8 cellular contexts compared by ENCODE assay signal in genomic region chr3:75435779-75436376, GRCh38.
DNase-seq lines count a peak whose midpoint lies in the region; ATAC-seq and TF ChIP-seq lines count a peak whose summit lies in the region.
"Not testable (repeated sequence)": the region's sequence is repeated elsewhere in the genome, so short reads cannot be mapped to it uniquely, and the experiment has no call there.

No MANE protein-coding gene starts in this region.

- not testable (repeated sequence) for H3K9me3 Mint-ChIP-seq in T-helper 2 cell treated with Interferon-gamma antibody and Interleukin-4, amounts not matched to agents 5 μg/mL and 100 μg/mL, for 36 hours; nephron progenitor cell

- not testable (repeated sequence) for H3K36me3 Mint-ChIP-seq in T-helper 2 cell treated with Interferon-gamma antibody and Interleukin-4, amounts not matched to agents 5 μg/mL and 100 μg/mL, for 36 hours (ENCODE audit: low read depth)
- peaks cover 18% of the 10 kb centered on the region for H3K36me3 Mint-ChIP-seq in nephron progenitor cell (ENCODE audit: low read depth)

- peak overlapping the region; percentile 100 for H3K27ac Mint-ChIP-seq in T-helper 2 cell treated with Interferon-gamma antibody and Interleukin-4, amounts not matched to agents 5 μg/mL and 100 μg/mL, for 36 hours
- H3K27ac Mint-ChIP-seq in nephron progenitor cell: peak overlapping the region; percentile 84

- H3K27me3 ChIP-seq in mammary epithelial cell (ENCODE audit: insufficient read depth, low read length); tibial artery: not testable (repeated sequence)

- H3K79me2 ChIP-seq in mammary epithelial cell (ENCODE audit: insufficient read depth, low read length): not testable (repeated sequence)

- in situ Hi-C loops in mammary epithelial cell (cut with MboI; ENCODE audit: low sequenced_read_pairs in 2 of 2): not testable (repeated sequence)

- 0% methylated on average over 2 of the region's 38 CpGs for WGBS in mammary epithelial cell (ENCODE audit: low coverage, missing lambda C conversion rate)

- H3K4me3 ChIP-seq in mammary epithelial cell (replicated peaks in 1 of 3; ENCODE audit: insufficient read depth in 1 of 3, low read depth in 2 of 3, low read length in 3 of 3) (peak overlapping the region; percentile 44 to 58 (median 51)), tibial artery (peak overlapping the region; percentile 75 to 91)

- H3K27me3 Mint-ChIP-seq in T-helper 2 cell treated with Interferon-gamma antibody and Interleukin-4, amounts not matched to agents 5 μg/mL and 100 μg/mL, for 36 hours (ENCODE audit: low read depth); nephron progenitor cell (ENCODE audit: low read depth, poor library complexity): not testable (repeated sequence)

- H3K4me2 ChIP-seq in mammary epithelial cell (ENCODE audit: insufficient read depth, low read depth, low read length): peak overlapping the region; percentile 65

- not testable (repeated sequence) for BruUV-seq in mammary epithelial cell (replicated peaks; lab: Mats Ljungman, UMichigan)

- H3K27ac ChIP-seq in mammary epithelial cell (ENCODE audit: insufficient read depth, low read depth, low read length) (peak overlapping the region; percentile 18), tibial artery (peak overlapping the region; percentile 91 to 93)

- CTCF ChIA-PET in mammary epithelial cell (lab: Charles Lee; ENCODE audit: low non-redundant PET): interaction anchor here (0.6 to 0.7 kb wide), 2 partner anchors 609 to 1762 kb away, joined by 3 to 5 read pairs; no protein-coding TSS in a partner anchor

- TF ChIP-seq CTCF in mammary epithelial cell (conservative IDR thresholded peaks at IDR 0.05 in 1 of 2, IDR thresholded peaks at IDR 0.05 in 1 of 2; ENCODE audit: extremely low read depth in 1 of 2, insufficient read depth in 1 of 2, low read depth in 1 of 2, low read length in 2 of 2); nephron progenitor cell (IDR thresholded peaks at IDR 0.05); tibial artery (IDR thresholded peaks at IDR 0.05): not testable (repeated sequence)

- peak; percentile 47 for DNase-seq in DMS 273 treated with DMSO at 0.1 percent for 48 hours (lab: John Stamatoyannopoulos, UW)
- DNase-seq in NCI-H2227 (lab: John Stamatoyannopoulos, UW; ENCODE audit: unreplicated experiment): peak; percentile 90
- not testable (repeated sequence) for DNase-seq in T-helper 2 cell treated with Interferon-gamma antibody and Interleukin-4, amounts not matched to agents 5 μg/mL and 100 μg/mL, for 36 hours (ENCODE audit: low spot score); mammary epithelial cell; nephron progenitor cell; tibial artery
- DNase-seq in hepatic stellate cell (ENCODE audit: low spot score): peak; percentile 21

- H4K20me1 ChIP-seq in mammary epithelial cell (ENCODE audit: insufficient read depth, low read length): not testable (repeated sequence)

- H3K4me3 Mint-ChIP-seq in T-helper 2 cell treated with Interferon-gamma antibody and Interleukin-4, amounts not matched to agents 5 μg/mL and 100 μg/mL, for 36 hours: peak overlapping the region; percentile 100
- H3K4me3 Mint-ChIP-seq in nephron progenitor cell: peak overlapping the region; percentile 94

- H3K36me3 ChIP-seq in mammary epithelial cell (ENCODE audit: insufficient read depth, low read length); tibial artery: not testable (repeated sequence)

- H3K9ac ChIP-seq in mammary epithelial cell (ENCODE audit: insufficient read depth, low read length): not testable (repeated sequence)

- dilution Hi-C loops in mammary epithelial cell (cut with HindIII; ENCODE audit: low sequenced_read_pairs): not testable (repeated sequence)

- H3K4me1 ChIP-seq in mammary epithelial cell (ENCODE audit: insufficient read depth, low read length): not testable (repeated sequence)
- peaks cover 0 to 40% (median 35%) of the 10 kb centered on the region in 4 donors for H3K4me1 ChIP-seq in tibial artery

- intact Hi-C loops in mammary epithelial cell (cut with micrococcal nuclease); tibial artery (cut with DNase I; ENCODE audit: low total_unique reads): not testable (repeated sequence)

- H3K4me1 Mint-ChIP-seq in T-helper 2 cell treated with Interferon-gamma antibody and Interleukin-4, amounts not matched to agents 5 μg/mL and 100 μg/mL, for 36 hours (ENCODE audit: low read depth): not testable (repeated sequence)
- peaks cover 48% of the 10 kb centered on the region for H3K4me1 Mint-ChIP-seq in nephron progenitor cell

- ATAC-seq in HG02885 (IDR thresholded peaks at IDR 0.05; ENCODE audit: poor library complexity, unreplicated experiment): peak; percentile 26

- H2AFZ ChIP-seq in mammary epithelial cell (ENCODE audit: low read depth, low read length): peak overlapping the region; percentile 86

- H3K9me3 ChIP-seq in mammary epithelial cell (replicated peaks; ENCODE audit: insufficient read depth, low read length); tibial artery: not testable (repeated sequence)
